Comparison of ENCODE assay signal across 8 cellular contexts in the genomic region with DNA sequence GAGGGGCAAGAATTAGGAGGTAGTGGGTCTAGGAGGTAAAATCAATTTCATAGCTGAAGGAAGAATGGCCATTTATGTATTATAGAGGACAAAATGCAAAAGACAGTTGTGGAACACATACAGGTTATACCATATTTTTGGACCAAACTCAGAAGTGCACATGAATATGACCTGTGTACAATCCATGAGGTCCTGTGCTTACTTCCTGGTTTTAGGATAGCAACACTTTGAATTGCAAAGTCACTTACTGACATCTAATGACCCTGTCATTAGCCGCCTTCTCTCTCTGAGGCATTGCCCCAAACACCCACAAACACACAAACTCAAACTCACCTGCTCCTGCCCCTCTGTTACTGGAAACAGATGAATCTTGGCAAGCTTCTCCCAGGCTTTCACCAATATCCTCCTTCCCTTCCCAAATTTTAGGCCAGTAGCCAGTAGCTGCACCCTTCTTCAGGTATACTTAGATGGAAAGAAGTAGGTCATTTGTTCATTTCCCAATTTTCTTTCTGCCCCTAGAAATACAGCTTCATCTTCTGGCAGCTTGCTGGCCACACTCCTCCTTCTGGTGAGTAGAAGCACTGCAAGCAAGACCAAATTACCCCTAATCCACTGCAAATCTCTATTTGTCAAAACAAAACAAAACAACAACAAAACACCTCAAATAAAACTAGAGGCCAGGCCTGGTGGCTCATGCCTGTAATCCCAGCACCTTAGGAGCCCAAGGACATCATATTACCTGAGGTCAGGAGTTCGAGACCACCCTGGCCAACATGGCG. TPM values are rescaled to one million over a fixed set of nuclear protein-coding genes. Genes with fewer than 3 reads are reported as not detected.
A peak's percentile ranks its signal among the peaks of the same experiment; 100 is the strongest.
DNase-seq lines count a peak whose midpoint lies in the region; ATAC-seq and TF ChIP-seq lines count a peak whose summit lies in the region.

No MANE protein-coding gene starts in this region.

- no peak overlapping the region for H3K4me3 ChIP-seq in dorsolateral prefrontal cortex

- no peaks in the 10 kb centered on the region for H3K36me3 Mint-ChIP-seq in nephron progenitor cell (ENCODE audit: low read depth)

- ATAC-seq in GM19463 (IDR thresholded peaks at IDR 0.05; ENCODE audit: unreplicated experiment): peak; percentile 75

- H3K4me1 Mint-ChIP-seq in nephron progenitor cell: peaks cover 16% of the 10 kb centered on the region

- H3K27ac Mint-ChIP-seq in nephron progenitor cell: peak overlapping the region; percentile 62

- H3K4me3 Mint-ChIP-seq in nephron progenitor cell: no peak overlapping the region

- peak; percentile 23 to 73 (median 57) for TF ChIP-seq CTCF in dorsolateral prefrontal cortex (IDR thresholded peaks at IDR 0.05 in 54 of 56, conservative IDR thresholded peaks at IDR 0.05 in 2 of 56; ENCODE audit: low read depth in 1 of 56, partially characterized antibody in 56 of 56)
- peak; percentile 60 for TF ChIP-seq CTCF in nephron progenitor cell (IDR thresholded peaks at IDR 0.05)

- H3K27ac ChIP-seq in dorsolateral prefrontal cortex: no peak overlapping the region

- no peaks in the 10 kb centered on the region for H3K9me3 Mint-ChIP-seq in nephron progenitor cell

- peak; percentile 24 for DNase-seq in NCI-H2171 treated with DMSO at 0.1 percent for 48 hours (lab: John Stamatoyannopoulos, UW)
- no peak for DNase-seq in NCI-H2171 (lab: John Stamatoyannopoulos, UW)
- DNase-seq in MV-4-11 (lab: John Stamatoyannopoulos, UW): peak; percentile 15
- DNase-seq in dorsolateral prefrontal cortex: no peak
- DNase-seq in nephron progenitor cell: no peak
- DNase-seq in kidney glomerular epithelial cell (lab: John Stamatoyannopoulos, UW): no peak
- DNase-seq in UCSD-AML1 (lab: John Stamatoyannopoulos, UW; ENCODE audit: unreplicated experiment): no peak

- peaks cover 8% of the 10 kb centered on the region for H3K27me3 Mint-ChIP-seq in nephron progenitor cell (ENCODE audit: low read depth, poor library complexity)

- H3K27me3 ChIP-seq in dorsolateral prefrontal cortex: no peaks in the 10 kb centered on the region

- intact Hi-C loops in dorsolateral prefrontal cortex (cut with DNase I): loop anchor here (2.0 to 5.0 kb wide), 3 partner anchors 36 to 71 kb away; no protein-coding TSS in a partner anchor

RNA-seq across cellular contexts. Expression of a gene that starts 13.7 kb away (rescaled TPM):
- total RNA-seq in dorsolateral prefrontal cortex: 100 to 1,000 TPM; 222 to 435 (median 286) TPM

RNA-seq across cellular contexts. Expression of a gene that starts 33.3 kb away (rescaled TPM):
- 10 to 100 TPM; 37.6 to 71.9 (median 55.0) TPM for total RNA-seq in dorsolateral prefrontal cortex

Comparison
In these comparisons a context has a peak if more than half of its experiments do, and no peak if none do; other contexts are left out.
1. DNase-seq: peak in NCI-H2171 treated with DMSO at 0.1 percent for 48 hours (single experiment) and MV-4-11 (single experiment); none in NCI-H2171 (single experiment), dorsolateral prefrontal cortex (0 of 10), nephron progenitor cell (single experiment), kidney glomerular epithelial cell (single experiment) and UCSD-AML1 (single experiment).